1 cellular context compared by ENCODE assay signal in genomic region chr6:109381007-109381746, GRCh38.
TF ChIP-seq lines count a peak whose summit lies in the region.

No MANE protein-coding gene starts in this region.

TF ChIP-seq in K562, 482 proteins besides CTCF, POLR2A, EP300 and RAD21:
- TF ChIP-seq GTF2A2 (tag; IDR thresholded peaks at IDR 0.05): no peak
- no peak for TF ChIP-seq FOXK1 (CRISPR knock-in tag; IDR thresholded peaks at IDR 0.05; ENCODE audit: borderline replicate concordance)
- TF ChIP-seq CHD1 (IDR thresholded peaks at IDR 0.05; ENCODE audit: low read length): peak; percentile 54
- TF ChIP-seq CREB1 (IDR thresholded peaks at IDR 0.05): no peak
- 0 out of 2 replicates have a peak, but pooled peaks have one; percentile 24 for TF ChIP-seq CREB1 (CRISPR knock-in tag; IDR thresholded peaks at IDR 0.05)
- TF ChIP-seq BRD9 (IDR thresholded peaks at IDR 0.05; ENCODE audit: low read depth, partially characterized antibody): peak; percentile 46
- no peak for TF ChIP-seq RBFOX2 (IDR thresholded peaks at IDR 0.05; ENCODE audit: low read depth, low read length)
- TF ChIP-seq, protein P1, sequence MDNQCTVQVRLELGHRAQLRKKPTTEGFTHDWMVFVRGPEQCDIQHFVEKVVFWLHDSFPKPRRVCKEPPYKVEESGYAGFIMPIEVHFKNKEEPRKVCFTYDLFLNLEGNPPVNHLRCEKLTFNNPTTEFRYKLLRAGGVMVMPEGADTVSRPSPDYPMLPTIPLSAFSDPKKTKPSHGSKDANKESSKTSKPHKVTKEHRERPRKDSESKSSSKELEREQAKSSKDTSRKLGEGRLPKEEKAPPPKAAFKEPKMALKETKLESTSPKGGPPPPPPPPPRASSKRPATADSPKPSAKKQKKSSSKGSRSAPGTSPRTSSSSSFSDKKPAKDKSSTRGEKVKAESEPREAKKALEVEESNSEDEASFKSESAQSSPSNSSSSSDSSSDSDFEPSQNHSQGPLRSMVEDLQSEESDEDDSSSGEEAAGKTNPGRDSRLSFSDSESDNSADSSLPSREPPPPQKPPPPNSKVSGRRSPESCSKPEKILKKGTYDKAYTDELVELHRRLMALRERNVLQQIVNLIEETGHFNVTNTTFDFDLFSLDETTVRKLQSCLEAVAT (IDR thresholded peaks at IDR 0.05): peak in 1 of 2 experiments; percentile 32; a peak in 1 of 4 replicates
- 0 out of 2 replicates have a peak, but pooled peaks have one; percentile 25 for TF ChIP-seq DPF2 (IDR thresholded peaks at IDR 0.05)
- 0 out of 2 replicates have a peak, but pooled peaks have one; percentile 20 for TF ChIP-seq NR3C1 (CRISPR knock-in tag; IDR thresholded peaks at IDR 0.05)
- peak in 1 of 2 experiments; percentile 24 for TF ChIP-seq AFF1 (IDR thresholded peaks at IDR 0.05; ENCODE audit: low read depth in 1 of 2, partially characterized antibody in 2 of 2)
- TF ChIP-seq SAP30 (IDR thresholded peaks at IDR 0.05; ENCODE audit: borderline replicate concordance, insufficient read depth, low read depth, low read length, poor library complexity, severe bottlenecking): peak; percentile 50
- peak; percentile 99 for TF ChIP-seq HMBOX1 (IDR thresholded peaks at IDR 0.05)
- TF ChIP-seq TGIF2 (CRISPR knock-in tag; IDR thresholded peaks at IDR 0.05): peak; percentile 27; the same call in 1 of the 2 replicates
- TF ChIP-seq MTA3 (IDR thresholded peaks at IDR 0.05; ENCODE audit: borderline replicate concordance): 0 out of 2 replicates have a peak, but pooled peaks have one; percentile 8
- TF ChIP-seq RUNX1 (IDR thresholded peaks at IDR 0.05; ENCODE audit: low read depth): no peak
- TF ChIP-seq CEBPG (CRISPR knock-in tag; IDR thresholded peaks at IDR 0.05): 0 out of 2 replicates have a peak, but pooled peaks have one; percentile 28
- TF ChIP-seq CEBPG (tag; conservative IDR thresholded peaks at IDR 0.05 in 1 of 2, IDR thresholded peaks at IDR 0.05 in 1 of 2): no peak
- TF ChIP-seq, protein P2, sequence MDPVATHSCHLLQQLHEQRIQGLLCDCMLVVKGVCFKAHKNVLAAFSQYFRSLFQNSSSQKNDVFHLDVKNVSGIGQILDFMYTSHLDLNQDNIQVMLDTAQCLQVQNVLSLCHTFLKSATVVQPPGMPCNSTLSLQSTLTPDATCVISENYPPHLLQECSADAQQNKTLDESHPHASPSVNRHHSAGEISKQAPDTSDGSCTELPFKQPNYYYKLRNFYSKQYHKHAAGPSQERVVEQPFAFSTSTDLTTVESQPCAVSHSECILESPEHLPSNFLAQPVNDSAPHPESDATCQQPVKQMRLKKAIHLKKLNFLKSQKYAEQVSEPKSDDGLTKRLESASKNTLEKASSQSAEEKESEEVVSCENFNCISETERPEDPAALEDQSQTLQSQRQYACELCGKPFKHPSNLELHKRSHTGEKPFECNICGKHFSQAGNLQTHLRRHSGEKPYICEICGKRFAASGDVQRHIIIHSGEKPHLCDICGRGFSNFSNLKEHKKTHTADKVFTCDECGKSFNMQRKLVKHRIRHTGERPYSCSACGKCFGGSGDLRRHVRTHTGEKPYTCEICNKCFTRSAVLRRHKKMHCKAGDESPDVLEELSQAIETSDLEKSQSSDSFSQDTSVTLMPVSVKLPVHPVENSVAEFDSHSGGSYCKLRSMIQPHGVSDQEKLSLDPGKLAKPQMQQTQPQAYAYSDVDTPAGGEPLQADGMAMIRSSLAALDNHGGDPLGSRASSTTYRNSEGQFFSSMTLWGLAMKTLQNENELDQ (CRISPR knock-in tag; IDR thresholded peaks at IDR 0.05; ENCODE audit: borderline replicate concordance): 0 out of 2 replicates have a peak, but pooled peaks have one; percentile 44
- TF ChIP-seq ETV1 (tag; conservative IDR thresholded peaks at IDR 0.05; ENCODE audit: low read depth): peak; percentile 80
